28 cellular contexts compared by ENCODE assay signal in genomic region chr7:99219985-99220384, GRCh38. TPM values are rescaled to one million over a fixed set of nuclear protein-coding genes. Genes with fewer than 3 reads are reported as not detected.
DNase-seq lines count a peak whose midpoint lies in the region; TF ChIP-seq lines count a peak whose summit lies in the region.
"Had no signal": no experiment of that assay in that cellular context is flagged by ENCODE, and none has a peak within 500 bp of the region (broad histone marks: within the 10 kb centered on the region; RNA-seq: fewer than 3 reads in every experiment).

No MANE protein-coding gene starts in this region.

- no peak overlapping the region for H3K4me3 ChIP-seq in SK-N-SH (ENCODE audit: low read depth in 2 of 2, low read length in 1 of 2)
- no peak overlapping the region for H3K4me3 ChIP-seq in dorsolateral prefrontal cortex
- H3K4me3 ChIP-seq: HAP-1, MG63, PC-9 had no signal

- H3K27me3 Mint-ChIP-seq in mesothelial cell of epicardium (ENCODE audit: low read depth) (peaks cover 2% of the 10 kb centered on the region), type B pancreatic cell (peaks cover 4% of the 10 kb centered on the region)

- H2AFZ ChIP-seq in SK-N-SH (ENCODE audit: low read depth), result no peak overlapping the region
- H2AFZ ChIP-seq: PC-9 had no signal

- H3K9me2 ChIP-seq in SK-N-SH, result no peaks in the 10 kb centered on the region

- TF ChIP-seq CTCF in SK-N-SH (IDR thresholded peaks at IDR 0.05) (no peak), mesothelial cell of epicardium (IDR thresholded peaks at IDR 0.05; ENCODE audit: unreplicated experiment) (no peak), type B pancreatic cell (conservative IDR thresholded peaks at IDR 0.05) (no peak), dorsolateral prefrontal cortex (IDR thresholded peaks at IDR 0.05 in 54 of 56, conservative IDR thresholded peaks at IDR 0.05 in 2 of 56; ENCODE audit: low read depth in 1 of 56, partially characterized antibody in 56 of 56) (no peak)

- peaks cover 0 to 9% of the 10 kb centered on the region in 2 experiments; a peak in 1 of 4 replicates for H3K4me1 ChIP-seq in SK-N-SH (ENCODE audit: control insufficient read depth in 1 of 2, insufficient read depth in 2 of 2, low read depth in 1 of 2, low read length in 1 of 2)
- H3K4me1 ChIP-seq: HAP-1 had no signal

- 0 out of 2 replicates have a peak, but pooled peaks cover 3% of the 10 kb centered on the region for H3K27me3 ChIP-seq in SK-N-SH (ENCODE audit: insufficient read depth)
- peaks cover 0 to 5% (median 0%) of the 10 kb centered on the region in 45 donors for H3K27me3 ChIP-seq in dorsolateral prefrontal cortex
- H3K27me3 ChIP-seq: MG63 had no signal

- no peak overlapping the region for H3K9ac ChIP-seq in SK-N-SH

- CTCF ChIA-PET in SK-N-SH (lab: Yijun Ruan, JAX), result no interaction called here

- TF ChIP-seq EP300 in SK-N-SH (IDR thresholded peaks at IDR 0.05; ENCODE audit: borderline replicate concordance in 1 of 2, low read depth in 1 of 2, low read length in 1 of 2), result no peak

- H3K9me3 Mint-ChIP-seq in mesothelial cell of epicardium (no peaks in the 10 kb centered on the region), type B pancreatic cell (no peaks in the 10 kb centered on the region)

- no peak for TF ChIP-seq RAD21 in SK-N-SH (IDR thresholded peaks at IDR 0.05; ENCODE audit: low read length)

- POLR2A ChIA-PET in SK-N-SH (lab: Yijun Ruan, JAX), result no interaction called here

- DNase-seq in ELF-1 (ENCODE audit: low read depth, low spot score), result peak; percentile 30
- peak; percentile 51 for DNase-seq in SK-N-SH
- no peak for DNase-seq in mesothelial cell of epicardium (ENCODE audit: low spot score in 2 of 2, unreplicated experiment in 2 of 2)
- no peak for DNase-seq in type B pancreatic cell (ENCODE audit: extremely low spot score, unreplicated experiment)
- DNase-seq in epidermal melanocyte (ENCODE audit: insufficient read length, low spot score), result no peak
- no peak for DNase-seq in dorsolateral prefrontal cortex
- DNase-seq in activated naive CD4-positive, alpha-beta T cell (lab: John Stamatoyannopoulos, UW), result no peak
- DNase-seq: C1 segment of cervical spinal cord; CD4-positive, alpha-beta memory T cell; GF-D8; GOT3; KBM-7; MG63; NCI-H1105 treated with DMSO at 0.1 percent for 48 hours; NCI-H146; NCI-H2029; NCI-H446; NCI-H526; NCI-H82; NK-92 treated with Interleukin-12 subunit alpha and Interleukin-12 subunit beta, amount 100 ng/mL, for 24 hours; PC-9; Right ventricle myocardium superior had no signal

- no peaks in the 10 kb centered on the region for H4K20me1 ChIP-seq in SK-N-SH (ENCODE audit: insufficient read depth)

- H3K79me2 ChIP-seq in SK-N-SH (ENCODE audit: insufficient read depth), result no peaks in the 10 kb centered on the region

- H3F3A ChIP-seq in SK-N-SH (replicated peaks; ENCODE audit: insufficient read depth), result no peaks in the 10 kb centered on the region

- H3K4me3 Mint-ChIP-seq in mesothelial cell of epicardium, result no peak overlapping the region
- H3K4me3 Mint-ChIP-seq in type B pancreatic cell, result no peak overlapping the region
- H3K4me3 Mint-ChIP-seq: CD4-positive, alpha-beta memory T cell had no signal

- WGBS in SK-N-SH (ENCODE audit: low lambda C conversion rate), result 62% methylated on average over 8 of the region's 8 CpGs

- peak overlapping the region; percentile 9 for H3K27ac Mint-ChIP-seq in mesothelial cell of epicardium
- peak overlapping the region; percentile 79 for H3K27ac Mint-ChIP-seq in type B pancreatic cell
- H3K27ac Mint-ChIP-seq: CD4-positive, alpha-beta memory T cell had no signal

- no peak overlapping the region for H3K4me2 ChIP-seq in SK-N-SH
- H3K4me2 ChIP-seq: PC-9 had no signal

- no peaks in the 10 kb centered on the region for H3K36me3 ChIP-seq in SK-N-SH (replicated peaks in 1 of 2; ENCODE audit: control insufficient read depth in 1 of 2, insufficient read depth in 2 of 2, low read length in 1 of 2)
- H3K36me3 ChIP-seq: HAP-1, MG63 had no signal

- H3K36me3 Mint-ChIP-seq in mesothelial cell of epicardium (no peaks in the 10 kb centered on the region), type B pancreatic cell (no peaks in the 10 kb centered on the region)
- H3K36me3 Mint-ChIP-seq: CD4-positive, alpha-beta memory T cell had no signal

- intact Hi-C loops in dorsolateral prefrontal cortex (cut with DNase I), result no loop called here

- no peaks in the 10 kb centered on the region for H3K9me3 ChIP-seq in SK-N-SH
- H3K9me3 ChIP-seq: Caco-2, HAP-1, MG63 had no signal

- H3K4me1 Mint-ChIP-seq in mesothelial cell of epicardium, result no peaks in the 10 kb centered on the region
- H3K4me1 Mint-ChIP-seq in type B pancreatic cell (ENCODE audit: unreplicated experiment), result no peaks in the 10 kb centered on the region

- no peak overlapping the region for H3K27ac ChIP-seq in SK-N-SH (ENCODE audit: low read depth in 2 of 2, low read length in 1 of 2)
- H3K27ac ChIP-seq in dorsolateral prefrontal cortex, result no peak overlapping the region
- H3K27ac ChIP-seq: PC-9 had no signal

TF ChIP-seq in SK-N-SH, 30 proteins besides CTCF, POLR2A, EP300 and RAD21:
- TF ChIP-seq USF2 (IDR thresholded peaks at IDR 0.05; ENCODE audit: borderline replicate concordance, low read depth, low read length), result no peak
- TF ChIP-seq MAX (IDR thresholded peaks at IDR 0.05; ENCODE audit: low read depth), result no peak
- no peak for TF ChIP-seq GATA2 (CRISPR knock-in tag; IDR thresholded peaks at IDR 0.05)
- no peak for TF ChIP-seq RXRA (IDR thresholded peaks at IDR 0.05; ENCODE audit: borderline replicate concordance, low read depth)
- no peak for TF ChIP-seq POLR2AphosphoS5 (IDR thresholded peaks at IDR 0.05; ENCODE audit: low read depth, low read length)
- TF ChIP-seq TAF1 (IDR thresholded peaks at IDR 0.05; ENCODE audit: borderline replicate concordance, low read depth, low read length), result no peak
- TF ChIP-seq RFX5 (IDR thresholded peaks at IDR 0.05; ENCODE audit: low read length), result no peak
- TF ChIP-seq EZH2phosphoT487 (IDR thresholded peaks at IDR 0.05; ENCODE audit: borderline replicate concordance, low read depth), result no peak
- no peak for TF ChIP-seq ELF1 (IDR thresholded peaks at IDR 0.05)
- TF ChIP-seq MXI1 (IDR thresholded peaks at IDR 0.05; ENCODE audit: low read depth, low read length), result no peak
- no peak for TF ChIP-seq SIN3A (IDR thresholded peaks at IDR 0.05; ENCODE audit: borderline replicate concordance, low read depth, low read length)
- no peak for TF ChIP-seq MEF2A (IDR thresholded peaks at IDR 0.05; ENCODE audit: borderline replicate concordance, low read depth)

RNA-seq across cellular contexts. Expression of gene KPNA7, which starts 12.1 kb away (rescaled TPM):
- not detected in 2 replicates for polyA plus RNA-seq in SK-N-SH (2012; rRNA removed)
- not detected in 2 replicates for polyA plus RNA-seq in SK-N-SH (2012; cell fraction: cytosol; rRNA removed)
- polyA plus RNA-seq in SK-N-SH (2012; cell fraction: nucleus; rRNA removed), result 0.04 TPM in 1 of 2 replicates, not detected in the other
- not detected in 3 replicates for total RNA-seq in mesothelial cell of epicardium
- total RNA-seq in type B pancreatic cell (ENCODE audit: low replicate concordance), result 0.17 and 0.48 TPM in 2 replicates
- under 1 TPM in 5 of 120 experiments, not detected in 115; 0.25 to 0.60 (median 0.28) TPM for total RNA-seq in dorsolateral prefrontal cortex
- total RNA-seq: CD4-positive, alpha-beta memory T cell; LHCN-M2; Right ventricle myocardium superior; RPMI7951; SK-MEL-5 had no signal
- polyA plus RNA-seq: AG04450; CD4-positive, alpha-beta memory T cell had no signal

RNA-seq across cellular contexts. Expression of gene MYH16, which starts 52.7 kb away (rescaled TPM):
- polyA plus RNA-seq in SK-N-SH (2012; rRNA removed), result 0.19 and 0.41 TPM in 2 replicates
- polyA plus RNA-seq in SK-N-SH (2012; cell fraction: cytosol; rRNA removed), result 0.39 and 0.49 TPM in 2 replicates
- 0.11 and 0.21 TPM in 2 replicates for polyA plus RNA-seq in SK-N-SH (2012; cell fraction: nucleus; rRNA removed)
- 0.09 TPM in 1 of 3 replicates, not detected in the others for total RNA-seq in mesothelial cell of epicardium
- not detected in 2 replicates for total RNA-seq in type B pancreatic cell (ENCODE audit: low replicate concordance)
- under 1 TPM in 4 of 120 experiments, not detected in 116; 0.11 to 0.83 (median 0.44) TPM for total RNA-seq in dorsolateral prefrontal cortex
- total RNA-seq: Caco-2; CD4-positive, alpha-beta memory T cell; LHCN-M2; Right ventricle myocardium superior; SK-MEL-5 had no signal
- polyA plus RNA-seq: AG04450; CD4-positive, alpha-beta memory T cell had no signal

Comparison
In these comparisons a context has a peak if more than half of its experiments do, and no peak if none do; other contexts are left out.
1. DNase-seq: peak in ELF-1 (single experiment) and SK-N-SH (single experiment); none in mesothelial cell of epicardium (0 of 2), type B pancreatic cell (single experiment), epidermal melanocyte (single experiment), dorsolateral prefrontal cortex (0 of 10) and activated naive CD4-positive, alpha-beta T cell (0 of 4).